Comparison of ENCODE assay signal across 19 cellular contexts in the genomic region with DNA sequence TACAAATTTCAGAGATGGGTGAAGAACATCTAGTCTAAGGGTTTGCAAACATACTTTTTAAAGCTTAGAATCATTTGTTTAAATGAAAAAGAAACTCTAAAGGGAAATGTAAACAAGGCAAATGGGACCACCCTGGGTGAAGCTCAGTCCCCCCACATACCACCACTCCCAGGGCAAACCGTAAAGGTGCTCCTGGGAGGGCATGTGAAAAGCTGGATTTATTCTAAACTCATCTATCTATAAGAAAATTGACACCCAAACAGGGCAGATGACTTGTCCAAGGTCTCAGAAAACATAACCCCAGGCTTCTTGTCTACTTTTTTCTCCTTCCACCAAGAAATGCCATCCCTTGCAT.
DNase-seq lines count a peak whose midpoint lies in the region; FAIRE-seq and TF ChIP-seq lines count a peak whose summit lies in the region.
"Had no signal": no experiment of that assay in that cellular context is flagged by ENCODE, and none has a peak within 500 bp of the region (broad histone marks: within the 10 kb centered on the region; RNA-seq: fewer than 3 reads in every experiment).

No MANE protein-coding gene starts in this region.

- H3K23ac ChIP-seq in H1 (ENCODE audit: insufficient read length), result no peak overlapping the region

- POLR2A ChIA-PET in H1 (lab: Charles Lee; ENCODE audit: partially characterized antibody), result interaction anchor here (1.6 kb wide), 1 partner anchor 30 kb away, joined by 4 read pairs; no protein-coding TSS in a partner anchor

- H3K14ac ChIP-seq in H1 (ENCODE audit: insufficient read length), result no peak overlapping the region

- H3K9ac ChIP-seq in ES-I3 (ENCODE audit: low read depth, low read length) (0 out of 2 replicates have a peak overlapping the region, but pooled peaks have one; percentile 16), HUES48 (ENCODE audit: low read depth, low read length) (0 out of 2 replicates have a peak overlapping the region, but pooled peaks have one; percentile 49), H1 (replicated peaks in 1 of 4; ENCODE audit: extremely low read depth in 1 of 4, low read depth in 3 of 4, low read length in 3 of 4) (no peak overlapping the region)
- H3K9ac ChIP-seq: BLaER1, GM23248 had no signal

- H2AK5ac ChIP-seq in H1 (ENCODE audit: low read depth, low read length), result no peak overlapping the region

- no peaks in the 10 kb centered on the region for H4K20me1 ChIP-seq in H1 (replicated peaks in 1 of 2; ENCODE audit: control insufficient read depth in 1 of 2, insufficient read depth in 2 of 2, low read length in 2 of 2)
- H4K20me1 ChIP-seq: BLaER1 had no signal

- H3K4me3 ChIP-seq in HUES48 (ENCODE audit: low read depth, low read length), result peak overlapping the region; percentile 33
- H3K4me3 ChIP-seq in H1 (ENCODE audit: extremely low read depth in 1 of 4, insufficient read depth in 2 of 4, low read depth in 3 of 4, low read length in 4 of 4), result peak overlapping the region in 1 of 4 experiments; percentile 20; a peak in 1 of 8 replicates
- H3K4me3 ChIP-seq in iPS-18c (ENCODE audit: insufficient read depth, low read depth, low read length), result peak overlapping the region; percentile 2; the same call in 1 of the 2 replicates
- H3K4me3 ChIP-seq: BLaER1, GM23248, K562 had no signal

- FAIRE-seq in H1 (lab: Jason Lieb, UNC), result no peak
- FAIRE-seq: G401.6, GM12891, K562 had no signal

- H3K79me1 ChIP-seq in H1 (ENCODE audit: low read depth, low read length), result no peaks in the 10 kb centered on the region

- TF ChIP-seq CTCF in H1 (IDR thresholded peaks at IDR 0.05; ENCODE audit: control extremely low read depth in 1 of 3, insufficient read depth in 1 of 3, low read depth in 1 of 3, low read length in 3 of 3), result no peak

- WGBS in H1 (ENCODE audit: extremely low coverage in 1 of 2, insufficient coverage in 1 of 2, insufficient read length in 1 of 2, insufficient replicate concordance in 2 of 2, low coverage in 1 of 2, low lambda C conversion rate in 2 of 2, missing lambda C conversion rate in 1 of 2), 2 experiments, result 59% methylated on average over 1 of the region's 1 CpG; no CpG with 5 or more reads in 1 of the 2 experiments

- no peak overlapping the region for H2BK20ac ChIP-seq in H1 (ENCODE audit: low read length)

- no peak overlapping the region for H4K91ac ChIP-seq in H1 (replicated peaks; ENCODE audit: insufficient read length, low read length)

- TF ChIP-seq POLR2A in H1 (IDR thresholded peaks at IDR 0.05; ENCODE audit: control extremely low read depth in 1 of 2, low read depth in 2 of 2, low read length in 2 of 2), result no peak

- H3K4ac ChIP-seq in H1 (replicated peaks; ENCODE audit: insufficient read length, low read depth, low read length), result no peak overlapping the region

- CTCF ChIA-PET in H1 (lab: Charles Lee; ENCODE audit: partially characterized antibody), result no interaction called here

- H2BK120ac ChIP-seq in H1 (replicated peaks; ENCODE audit: low read depth, low read length), result no peak overlapping the region

- peaks cover 0 to 2% of the 10 kb centered on the region in 2 experiments; a peak in 1 of 4 replicates for H3K79me2 ChIP-seq in H1 (ENCODE audit: control insufficient read depth in 1 of 2, insufficient read depth in 2 of 2, low read length in 2 of 2)

- H2AFZ ChIP-seq in H1 (ENCODE audit: low read length), result no peak overlapping the region
- H2AFZ ChIP-seq: GM23248 had no signal

- no peak overlapping the region for H4K5ac ChIP-seq in H1 (ENCODE audit: insufficient read length, low read depth, low read length)

- DNase-seq in H1 (ENCODE audit: low read depth in 1 of 2, low spot score in 2 of 2) (no peak), amygdala (lab: John Stamatoyannopoulos, UW) (no peak), NCI-H510A treated with DMSO at 0.1 percent for 48 hours (lab: John Stamatoyannopoulos, UW) (no peak), COLO668 (lab: John Stamatoyannopoulos, UW; ENCODE audit: unreplicated experiment) (no peak)
- DNase-seq: 8988T; Calu3; CD4-positive, alpha-beta memory T cell; DND-41; EL; GM23248; H7; IMR-90 had no signal

- H3K23me2 ChIP-seq in H1 (ENCODE audit: low read depth, low read length), result peaks cover 2% of the 10 kb centered on the region; the same call in 1 of the 2 replicates

- H3K27me3 ChIP-seq in HUES48 (ENCODE audit: control insufficient read depth, insufficient read depth, low read length), result no peaks in the 10 kb centered on the region
- H3K27me3 ChIP-seq in H1 (replicated peaks in 1 of 4; ENCODE audit: control insufficient read depth in 3 of 4, extremely low read depth in 1 of 4, insufficient read depth in 3 of 4, low read length in 3 of 4), result no peaks in the 10 kb centered on the region
- H3K27me3 ChIP-seq: BLaER1 had no signal

- no peak overlapping the region for H4K8ac ChIP-seq in H1 (ENCODE audit: extremely low read depth, insufficient read depth, low read length)

- no peak overlapping the region for H2BK12ac ChIP-seq in H1 (ENCODE audit: low read depth, low read length)

- no peak for TF ChIP-seq EP300 in H1 (IDR thresholded peaks at IDR 0.05; ENCODE audit: borderline replicate concordance in 1 of 2, low read depth in 2 of 2, low read length in 2 of 2)

- H3K9me3 ChIP-seq in ES-I3 (ENCODE audit: control insufficient read depth, insufficient read depth, low read length) (no peaks in the 10 kb centered on the region), HUES48 (ENCODE audit: control insufficient read depth, insufficient read depth, low read length) (no peaks in the 10 kb centered on the region), H1 (ENCODE audit: insufficient read depth in 2 of 2, low read depth in 1 of 2, low read length in 1 of 2) (no peaks in the 10 kb centered on the region), iPS-18c (ENCODE audit: control insufficient read depth, insufficient read depth, low read length) (no peaks in the 10 kb centered on the region)
- H3K9me3 ChIP-seq: BLaER1 had no signal

- H3K36me3 ChIP-seq in ES-I3 (ENCODE audit: insufficient read depth, low read length) (peaks cover 4% of the 10 kb centered on the region; the same call in 1 of the 2 replicates), HUES48 (ENCODE audit: control insufficient read depth, insufficient read depth, low read length) (no peaks in the 10 kb centered on the region), H1 (ENCODE audit: control insufficient read depth in 2 of 4, insufficient read depth in 4 of 4, low read length in 3 of 4) (no peaks in the 10 kb centered on the region)
- H3K36me3 ChIP-seq: BLaER1 had no signal

- no peak for TF ChIP-seq RAD21 in H1 (IDR thresholded peaks at IDR 0.05 in 1 of 2, conservative IDR thresholded peaks at IDR 0.05 in 1 of 2; ENCODE audit: low read depth in 2 of 2, low read length in 2 of 2)

- no peak overlapping the region for H3K56ac ChIP-seq in H1 (replicated peaks; ENCODE audit: insufficient read length, low read depth, low read length)

- H3K4me1 ChIP-seq in ES-I3 (ENCODE audit: insufficient read depth, low read length) (no peaks in the 10 kb centered on the region), HUES48 (ENCODE audit: control insufficient read depth, insufficient read depth, low read length) (peaks cover 11% of the 10 kb centered on the region), H1 (replicated peaks in 1 of 4; ENCODE audit: control insufficient read depth in 3 of 4, insufficient read depth in 4 of 4, low read length in 3 of 4) (no peaks in the 10 kb centered on the region)
- H3K4me1 ChIP-seq: BLaER1 had no signal

- H3K27ac ChIP-seq in HUES48 (ENCODE audit: low read depth, low read length) (peak overlapping the region; percentile 80), H1 (ENCODE audit: low read depth, low read length) (no peak overlapping the region)
- H3K27ac ChIP-seq: BLaER1, GM23248 had no signal

- H2BK15ac ChIP-seq in H1 (ENCODE audit: low read length), result no peak overlapping the region

- no peak overlapping the region; the same call in 1 of the 2 replicates for H3K18ac ChIP-seq in H1 (ENCODE audit: extremely low read depth, low read length)

- no peak overlapping the region for H2BK5ac ChIP-seq in H1 (ENCODE audit: low read depth, low read length)

- peak overlapping the region in 1 of 2 experiments; percentile 15; a peak in 1 of 4 replicates for H3K4me2 ChIP-seq in H1 (ENCODE audit: insufficient read depth in 1 of 2, low read depth in 2 of 2, low read length in 2 of 2)
- H3K4me2 ChIP-seq: BLaER1 had no signal

TF ChIP-seq in H1, 55 proteins besides CTCF, POLR2A, EP300 and RAD21:
- 0 out of 2 replicates have a peak, but pooled peaks have one; percentile 10 for TF ChIP-seq TEAD4 (IDR thresholded peaks at IDR 0.05; ENCODE audit: low read depth, low read length)
- no peak for TF ChIP-seq SAP30 (IDR thresholded peaks at IDR 0.05; ENCODE audit: insufficient read depth, insufficient replicate concordance, low read length)
- no peak for TF ChIP-seq KDM1A (IDR thresholded peaks at IDR 0.05; ENCODE audit: borderline replicate concordance, low read length)

Comparison
In these comparisons a context has a peak if more than half of its experiments do, and no peak if none do; other contexts are left out.
1. H3K9ac ChIP-seq: peak in ES-I3 (single experiment) and HUES48 (single experiment); none in H1 (0 of 4).